ENCODE assay signal across 14 cellular contexts in genomic region chr3:177787279-177788041, GRCh38.
DNase-seq lines count a peak whose midpoint lies in the region; ATAC-seq and TF ChIP-seq lines count a peak whose summit lies in the region.
"Had no signal": no experiment of that assay in that cellular context is flagged by ENCODE, and none has a peak within 500 bp of the region (broad histone marks: within the 10 kb centered on the region; RNA-seq: fewer than 3 reads in every experiment).

No MANE protein-coding gene starts in this region.

- peak overlapping the region; percentile 98 for H3K27ac ChIP-seq in parathyroid adenoma
- H3K27ac ChIP-seq in H9 (ENCODE audit: insufficient read length, low read depth, low read length), result no peak overlapping the region
- H3K27ac ChIP-seq: heart right ventricle, SK-N-MC had no signal

- H2AFZ ChIP-seq in parathyroid adenoma (no peak overlapping the region), H9 (ENCODE audit: low read length) (no peak overlapping the region)

- H4K5ac ChIP-seq in H9 (ENCODE audit: insufficient read length, low read depth, low read length), result no peak overlapping the region

- H2BK5ac ChIP-seq in H9 (ENCODE audit: insufficient read length, low read length), result no peak overlapping the region

- peaks cover 34% of the 10 kb centered on the region for H3K4me1 Mint-ChIP-seq in activated T-cell treated with anti-CD3 and anti-CD28 coated beads, Interleukin-2, amount 50 U/mL, for 24 hours (ENCODE audit: low read depth)
- 0 out of 4 replicates have a peak, but pooled peaks cover 0 to 3% of the 10 kb centered on the region in 2 experiments for H3K4me1 Mint-ChIP-seq in H9

- H4K20me1 ChIP-seq in H9 (ENCODE audit: control insufficient read depth, insufficient read depth, insufficient read length), result no peaks in the 10 kb centered on the region

- H3K14ac ChIP-seq in H9 (ENCODE audit: insufficient read depth, low read length), result no peak overlapping the region

- H3K4me3 ChIP-seq in parathyroid adenoma (ENCODE audit: low read depth, low read length), result no peak overlapping the region
- H3K4me3 ChIP-seq: heart right ventricle, SK-N-MC had no signal

- H2AK5ac ChIP-seq in H9 (ENCODE audit: insufficient read length, low read length), result no peak overlapping the region

- no peak overlapping the region for H3K4me3 Mint-ChIP-seq in activated T-cell treated with anti-CD3 and anti-CD28 coated beads, Interleukin-2, amount 50 U/mL, for 24 hours
- H3K4me3 Mint-ChIP-seq in H9, result no peak overlapping the region

- no peak overlapping the region for H3K23ac ChIP-seq in H9 (ENCODE audit: insufficient read length, low read depth, low read length)

- H2BK12ac ChIP-seq in H9 (ENCODE audit: insufficient read length, low read depth, low read length), result no peak overlapping the region

- no peaks in the 10 kb centered on the region for H3K36me3 ChIP-seq in parathyroid adenoma (ENCODE audit: control insufficient read depth, insufficient read depth, low read length)
- H3K36me3 ChIP-seq: heart right ventricle had no signal

- H3K9me3 ChIP-seq in parathyroid adenoma (ENCODE audit: control insufficient read depth, low read length), result no peaks in the 10 kb centered on the region
- no peaks in the 10 kb centered on the region for H3K9me3 ChIP-seq in H9 (ENCODE audit: control insufficient read depth, low read depth, low read length)
- H3K9me3 ChIP-seq: heart right ventricle had no signal

- H3K27me3 ChIP-seq in parathyroid adenoma (ENCODE audit: control insufficient read depth, insufficient read depth, low read length) (no peaks in the 10 kb centered on the region), H9 (ENCODE audit: insufficient read depth, low read length) (no peaks in the 10 kb centered on the region)
- H3K27me3 ChIP-seq: heart right ventricle had no signal

- peaks cover 71% of the 10 kb centered on the region for H3K79me2 ChIP-seq in parathyroid adenoma
- no peaks in the 10 kb centered on the region for H3K79me2 ChIP-seq in H9 (ENCODE audit: insufficient read depth, low read length)

- H3K56ac ChIP-seq in H9 (ENCODE audit: insufficient read length, low read depth, low read length), result no peak overlapping the region

- DNase-seq in activated T-cell treated with anti-CD3 and anti-CD28 coated beads, Interleukin-2, amount 50 U/mL, for 24 hours, result no peak
- no peak for DNase-seq in activated T-cell treated with anti-CD3 and anti-CD28 coated beads for 4 hours
- no peak for DNase-seq in epidermal melanocyte (ENCODE audit: insufficient read length, low spot score)
- DNase-seq in H9, result no peak
- DNase-seq: DMS 273 treated with DMSO at 0.1 percent for 48 hours; H7; heart right ventricle; NCI-H1105 treated with DMSO at 0.1 percent for 48 hours; stimulated activated CD4-positive, alpha-beta T cell treated with anti-CD3 and anti-CD28 coated beads, Interleukin-2, amount 100 ng/mL, for 48 hours had no signal

- no peaks in the 10 kb centered on the region for H3K79me1 ChIP-seq in H9 (ENCODE audit: insufficient read depth, low read depth, low read length, poor library complexity, severe bottlenecking)

- H2BK20ac ChIP-seq in H9 (ENCODE audit: low read depth, low read length, poor library complexity, severe bottlenecking), result no peak overlapping the region

- no peak overlapping the region for H2BK120ac ChIP-seq in H9 (ENCODE audit: low read depth, low read length, poor library complexity, severe bottlenecking)

- ATAC-seq in GM21619 (IDR thresholded peaks at IDR 0.05; ENCODE audit: unreplicated experiment) (peak; percentile 64), HG03442 (IDR thresholded peaks at IDR 0.05; ENCODE audit: unreplicated experiment) (peak; percentile 87), HG03196 (IDR thresholded peaks at IDR 0.05; ENCODE audit: unreplicated experiment) (no peak)
- ATAC-seq: heart right ventricle had no signal

- H3K27ac Mint-ChIP-seq in activated T-cell treated with anti-CD3 and anti-CD28 coated beads, Interleukin-2, amount 50 U/mL, for 24 hours, result peak overlapping the region; percentile 88
- no peak overlapping the region for H3K27ac Mint-ChIP-seq in H9

- TF ChIP-seq CTCF in parathyroid adenoma (IDR thresholded peaks at IDR 0.05) (no peak), H9 (conservative IDR thresholded peaks at IDR 0.05) (no peak)

- peak overlapping the region; percentile 69 for H3K9ac ChIP-seq in parathyroid adenoma
- no peak overlapping the region for H3K9ac ChIP-seq in H9 (ENCODE audit: extremely low read depth, insufficient read length, low read length)

- no peaks in the 10 kb centered on the region for H3K27me3 Mint-ChIP-seq in activated T-cell treated with anti-CD3 and anti-CD28 coated beads, Interleukin-2, amount 50 U/mL, for 24 hours
- no peaks in the 10 kb centered on the region for H3K27me3 Mint-ChIP-seq in H9 (ENCODE audit: low read depth)

- no peak overlapping the region for H3K4me2 ChIP-seq in parathyroid adenoma (ENCODE audit: low read length)
- H3K4me2 ChIP-seq in H9 (ENCODE audit: insufficient read depth, insufficient read length, low read length), result no peak overlapping the region

- H4K91ac ChIP-seq in H9 (ENCODE audit: insufficient read length, low read depth, low read length), result no peak overlapping the region

- no peaks in the 10 kb centered on the region for H3K23me2 ChIP-seq in H9 (ENCODE audit: insufficient read length, low read depth, low read length, poor library complexity, severe bottlenecking)

- H3K4ac ChIP-seq in H9 (ENCODE audit: low read depth, low read length), result no peak overlapping the region

- no peak overlapping the region for H3T11ph ChIP-seq in H9 (ENCODE audit: low read length)

- H3K36me3 Mint-ChIP-seq in activated T-cell treated with anti-CD3 and anti-CD28 coated beads, Interleukin-2, amount 50 U/mL, for 24 hours (ENCODE audit: low read depth), result no peaks in the 10 kb centered on the region
- H3K36me3 Mint-ChIP-seq in H9 (ENCODE audit: insufficient read depth in 1 of 3, low read depth in 3 of 3), result no peaks in the 10 kb centered on the region

- H3K4me1 ChIP-seq in parathyroid adenoma (peaks cover 38% of the 10 kb centered on the region), H9 (ENCODE audit: insufficient read depth, low read length) (no peaks in the 10 kb centered on the region)

- H4K8ac ChIP-seq in H9 (replicated peaks; ENCODE audit: insufficient read length, low read depth, low read length), result no peak overlapping the region

- H2BK15ac ChIP-seq in H9 (ENCODE audit: low read depth, low read length), result no peak overlapping the region

- no peaks in the 10 kb centered on the region for H3K9me3 Mint-ChIP-seq in activated T-cell treated with anti-CD3 and anti-CD28 coated beads, Interleukin-2, amount 50 U/mL, for 24 hours
- H3K9me3 Mint-ChIP-seq in H9, result no peaks in the 10 kb centered on the region

- H3K18ac ChIP-seq in H9 (ENCODE audit: insufficient read length, low read depth, low read length), result no peak overlapping the region

- no CpG with 5 or more reads among the region's 5 CpGs for WGBS in H9 (ENCODE audit: extremely low coverage, insufficient read length, low lambda C conversion rate)
